27 cellular contexts compared by ENCODE assay signal in the genomic region with DNA sequence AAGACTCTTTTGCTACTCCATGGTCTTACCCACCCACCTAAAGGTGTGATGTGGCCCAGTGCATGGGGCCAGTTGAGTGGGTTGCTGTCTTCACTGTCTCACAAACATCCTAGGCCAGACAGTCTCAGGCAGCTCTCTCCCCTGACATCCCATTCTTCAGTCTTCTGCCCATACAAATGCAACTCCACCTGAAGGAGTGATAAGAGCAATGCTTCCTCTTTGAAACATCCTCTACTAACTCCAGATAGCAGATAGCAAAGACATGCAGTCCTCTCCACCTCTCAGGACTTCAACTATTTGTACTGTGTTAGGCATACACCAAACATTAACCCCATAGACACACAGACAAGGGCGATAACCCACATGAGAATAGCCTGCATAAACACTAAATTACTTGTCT.
"Had no signal": no experiment of that assay in that cellular context is flagged by ENCODE, and none has a peak within 500 bp of the region (broad histone marks: within the 10 kb centered on the region; RNA-seq: fewer than 3 reads in every experiment).

No MANE protein-coding gene starts in this region.

- H3K4me3 Mint-ChIP-seq: activated CD4-positive, alpha-beta T cell treated with anti-CD3 and anti-CD28 coated beads for 36 hours; activated naive CD8-positive, alpha-beta T cell treated with anti-CD3 and anti-CD28 coated beads, Interleukin-2, amount 50 U/mL, for 24 hours; activated T-cell treated with anti-CD3 and anti-CD28 coated beads, Interleukin-2, amount 50 U/mL, for 4 hours; central memory CD8-positive, alpha-beta T cell had no signal

- H3K36me3 ChIP-seq: ascending aorta, SJSA1, WERI-Rb-1 had no signal

- H3K27ac ChIP-seq: ascending aorta, body of pancreas, SJSA1, WERI-Rb-1 had no signal

- H3K27me3 Mint-ChIP-seq: activated CD4-positive, alpha-beta T cell treated with anti-CD3 and anti-CD28 coated beads for 36 hours; activated naive CD8-positive, alpha-beta T cell treated with anti-CD3 and anti-CD28 coated beads, Interleukin-2, amount 50 U/mL, for 24 hours; central memory CD8-positive, alpha-beta T cell had no signal

- H3K9me3 ChIP-seq: ascending aorta, body of pancreas, SJSA1 had no signal

- DNase-seq: activated CD4-positive, alpha-beta T cell treated with anti-CD3 and anti-CD28 coated beads for 36 hours; activated CD4-positive, alpha-beta T cell treated with anti-CD3 and anti-CD28 coated beads, Interleukin-2, amount 50 U/mL, for 1 hour; activated CD8-positive, alpha-beta memory T cell treated with anti-CD3 and anti-CD28 coated beads for 24 hours; activated gamma-delta T cell; activated naive CD4-positive, alpha-beta T cell treated with anti-CD3 and anti-CD28 coated beads, Interleukin-2, amount 50 U/mL, for 16 hours; activated naive CD8-positive, alpha-beta T cell treated with anti-CD3 and anti-CD28 coated beads, Interleukin-2, amount 50 U/mL, for 24 hours; activated T-cell treated with anti-CD3 and anti-CD28 coated beads, Interleukin-2, amount 50 U/mL, for 4 hours; amniotic stem cell; body of pancreas; KG1; NCI-H1048; NCI-H146; NCI-H187 treated with DMSO at 0.1 percent for 48 hours; NCI-H2081 treated with DMSO at 0.1 percent for 48 hours; NCI-H446; NCI-H524; PC-3; SHP77; SW 1271; T1000; WERI-Rb-1 had no signal

- H3K9me3 Mint-ChIP-seq: activated naive CD8-positive, alpha-beta T cell treated with anti-CD3 and anti-CD28 coated beads, Interleukin-2, amount 50 U/mL, for 24 hours; activated T-cell treated with anti-CD3 and anti-CD28 coated beads, Interleukin-2, amount 50 U/mL, for 4 hours; central memory CD8-positive, alpha-beta T cell had no signal

- ATAC-seq: activated CD4-positive, alpha-beta T cell treated with anti-CD3 and anti-CD28 coated beads for 36 hours; activated naive CD8-positive, alpha-beta T cell treated with anti-CD3 and anti-CD28 coated beads, Interleukin-2, amount 50 U/mL, for 24 hours; activated T-cell treated with anti-CD3 and anti-CD28 coated beads, Interleukin-2, amount 50 U/mL, for 4 hours; body of pancreas; PC-3; SK-N-SH treated with all-trans-retinoic acid at 6 μM for 48 hours had no signal

- H3K4me3 ChIP-seq: ascending aorta, body of pancreas, SJSA1 had no signal

- H3K27me3 ChIP-seq: ascending aorta, body of pancreas had no signal

- H3K4me1 ChIP-seq: ascending aorta, body of pancreas, SJSA1 had no signal

- FAIRE-seq: RCC 7860, TTC549 had no signal

- H3K27ac Mint-ChIP-seq: activated CD4-positive, alpha-beta T cell treated with anti-CD3 and anti-CD28 coated beads for 36 hours; activated naive CD8-positive, alpha-beta T cell treated with anti-CD3 and anti-CD28 coated beads, Interleukin-2, amount 50 U/mL, for 24 hours had no signal
